In the genomic region with DNA sequence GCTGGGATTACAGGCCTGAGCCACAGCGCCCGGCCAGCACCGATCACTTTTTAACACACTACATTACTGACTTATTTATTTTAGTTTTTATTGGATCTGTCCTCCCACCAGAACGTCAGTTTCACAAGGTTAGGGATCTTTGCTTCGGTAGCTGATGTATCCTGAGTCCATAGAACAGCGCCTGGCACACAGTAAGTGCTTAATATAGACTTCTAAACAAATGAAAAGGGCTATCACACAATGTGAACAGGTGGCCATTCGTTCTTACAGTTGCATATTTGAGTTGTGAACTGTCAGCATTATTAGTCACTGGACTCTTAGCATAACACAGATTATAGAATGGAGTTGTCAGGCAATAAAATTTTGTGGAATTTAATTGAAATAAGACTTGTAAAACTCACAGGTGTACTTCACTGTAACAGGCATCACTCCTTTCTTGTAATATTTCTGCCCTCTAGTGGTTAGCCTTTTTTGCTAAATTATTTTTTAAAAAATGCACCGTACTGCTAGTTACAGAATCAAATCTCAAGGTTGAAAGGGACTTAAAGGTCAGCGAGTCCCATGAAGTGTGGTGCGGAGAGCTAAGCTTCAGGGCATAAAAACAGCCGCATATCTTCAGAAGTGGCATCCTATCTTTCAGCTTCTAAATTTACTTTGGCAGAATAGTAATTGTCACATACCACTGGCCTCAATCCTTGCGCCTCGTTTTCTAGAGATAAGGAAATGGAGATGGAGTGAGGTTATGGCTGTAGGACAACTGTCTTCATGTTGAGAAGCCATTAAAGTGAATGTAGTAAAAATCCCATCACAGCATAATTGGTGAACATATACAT, we compare ENCODE assay signal across 8 cellular contexts. TPM values are rescaled to one million over a fixed set of nuclear protein-coding genes. Genes with fewer than 3 reads are reported as not detected.
DNase-seq lines count a peak whose midpoint lies in the region; ATAC-seq, FAIRE-seq and TF ChIP-seq lines count a peak whose summit lies in the region.

No MANE protein-coding gene starts in this region.

- CTCF ChIA-PET in endothelial cell of umbilical vein (lab: Charles Lee), result interaction anchor here (0.7 to 7.1 kb wide), 10 partner anchors 10 to 432 kb away, joined by 3 to 98 read pairs (median 5); partner anchors contain the start of genes GFOD1 and SIRT5

- BruUV-seq in endothelial cell of umbilical vein (replicated peaks; lab: Mats Ljungman, UMichigan), result no TSS peak

- no peak for ATAC-seq in HG03521 (IDR thresholded peaks at IDR 0.05; ENCODE audit: unreplicated experiment)

- no peak for TF ChIP-seq POLR2A in endothelial cell of umbilical vein (IDR thresholded peaks at IDR 0.05; ENCODE audit: low read depth, low read length)

- peaks cover 29% of the 10 kb centered on the region for H3K4me1 ChIP-seq in endothelial cell of umbilical vein (ENCODE audit: control insufficient read depth, extremely low read depth, insufficient read depth, low read length)
- peaks cover 4% of the 10 kb centered on the region for H3K4me1 ChIP-seq in parathyroid adenoma

- no peaks in the 10 kb centered on the region for H3K36me3 ChIP-seq in endothelial cell of umbilical vein (ENCODE audit: control insufficient read depth in 2 of 2, extremely low read depth in 1 of 2, insufficient read depth in 2 of 2, low read length in 2 of 2)
- no peaks in the 10 kb centered on the region for H3K36me3 ChIP-seq in parathyroid adenoma (ENCODE audit: control insufficient read depth, insufficient read depth, low read length)

- POLR2A ChIA-PET in endothelial cell of umbilical vein (lab: Charles Lee), result no interaction called here

- H3K27me3 ChIP-seq in endothelial cell of umbilical vein (ENCODE audit: control insufficient read depth in 2 of 2, insufficient read depth in 2 of 2, low read length in 2 of 2) (no peaks in the 10 kb centered on the region), parathyroid adenoma (ENCODE audit: control insufficient read depth, insufficient read depth, low read length) (no peaks in the 10 kb centered on the region)

- no peak overlapping the region for H3K27ac ChIP-seq in endothelial cell of umbilical vein (ENCODE audit: insufficient read depth, low read depth, low read length)
- H3K27ac ChIP-seq in parathyroid adenoma, result no peak overlapping the region

- H3K9me3 ChIP-seq in endothelial cell of umbilical vein (replicated peaks; ENCODE audit: control insufficient read depth, insufficient read depth, low read length) (no peaks in the 10 kb centered on the region), parathyroid adenoma (ENCODE audit: control insufficient read depth, low read length) (no peaks in the 10 kb centered on the region)

- H3K9ac ChIP-seq in endothelial cell of umbilical vein (replicated peaks; ENCODE audit: extremely low read depth, insufficient read depth, low read length) (no peak overlapping the region), parathyroid adenoma (no peak overlapping the region)

- DNase-seq in A172 (ENCODE audit: low spot score) (peak; percentile 35), NCI-H82 (lab: John Stamatoyannopoulos, UW) (peak; percentile 50), endothelial cell of umbilical vein (ENCODE audit: low read depth, low spot score) (peak; percentile 57), cerebellar nuclear complex (lab: John Stamatoyannopoulos, UW) (no peak), T-helper 9 cell (no peak)

- intact Hi-C loops in endothelial cell of umbilical vein (cut with micrococcal nuclease), result loop anchor here (1.0 to 5.0 kb wide), 2 partner anchors 420 to 694 kb away; no protein-coding TSS in a partner anchor

- no peak overlapping the region for H3K4me2 ChIP-seq in endothelial cell of umbilical vein (ENCODE audit: insufficient read depth, low read length)
- H3K4me2 ChIP-seq in parathyroid adenoma (ENCODE audit: low read length), result no peak overlapping the region

- H2AFZ ChIP-seq in endothelial cell of umbilical vein (ENCODE audit: low read depth, low read length) (no peak overlapping the region), parathyroid adenoma (peak overlapping the region; percentile 59)

- TF ChIP-seq CTCF in GM12875 (IDR thresholded peaks at IDR 0.05; ENCODE audit: borderline replicate concordance, insufficient read depth, low read depth, low read length) (peak; percentile 30; the same call in 1 of the 2 replicates), endothelial cell of umbilical vein (IDR thresholded peaks at IDR 0.05; ENCODE audit: extremely low read depth in 1 of 2, insufficient read depth in 1 of 2, low read depth in 1 of 2, low read length in 2 of 2) (peak; percentile 39 to 42), parathyroid adenoma (IDR thresholded peaks at IDR 0.05) (peak; percentile 69)

- H3K79me2 ChIP-seq in endothelial cell of umbilical vein (ENCODE audit: control insufficient read depth, insufficient read depth, low read length), result no peaks in the 10 kb centered on the region
- no peaks in the 10 kb centered on the region for H3K79me2 ChIP-seq in parathyroid adenoma

- dilution Hi-C loops in endothelial cell of umbilical vein (cut with MboI; ENCODE audit: extremely low pct_ligation_motif_present, low sequenced_read_pairs), result loop anchor here (25.0 kb wide), 1 partner anchor 231 kb away; the partner anchor contains the start of gene SIRT5

- FAIRE-seq in endothelial cell of umbilical vein (lab: Jason Lieb, UNC), result no peak

- H3K9me1 ChIP-seq in endothelial cell of umbilical vein (replicated peaks; ENCODE audit: control insufficient read depth, extremely low read depth, insufficient read depth, low read length), result no peaks in the 10 kb centered on the region

- no peaks in the 10 kb centered on the region for H4K20me1 ChIP-seq in endothelial cell of umbilical vein (replicated peaks; ENCODE audit: control insufficient read depth, extremely low read depth, insufficient read depth, low read length)

- H3K4me3 ChIP-seq in GM12875 (ENCODE audit: low read depth, low read length), result no peak overlapping the region
- H3K4me3 ChIP-seq in endothelial cell of umbilical vein (replicated peaks in 1 of 3; ENCODE audit: insufficient read depth in 1 of 3, low read depth in 1 of 3, low read length in 3 of 3), result no peak overlapping the region
- H3K4me3 ChIP-seq in parathyroid adenoma (ENCODE audit: low read depth, low read length), result no peak overlapping the region

TF ChIP-seq in endothelial cell of umbilical vein, 7 proteins besides CTCF, POLR2A, EP300 and RAD21:
- no peak for TF ChIP-seq POLR2AphosphoS5 (IDR thresholded peaks at IDR 0.05; ENCODE audit: insufficient read depth, low read depth, low read length)
- TF ChIP-seq FOS (IDR thresholded peaks at IDR 0.05; ENCODE audit: borderline replicate concordance, insufficient read depth, low read length), result no peak
- TF ChIP-seq, protein P1, sequence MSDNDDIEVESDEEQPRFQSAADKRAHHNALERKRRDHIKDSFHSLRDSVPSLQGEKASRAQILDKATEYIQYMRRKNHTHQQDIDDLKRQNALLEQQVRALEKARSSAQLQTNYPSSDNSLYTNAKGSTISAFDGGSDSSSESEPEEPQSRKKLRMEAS (IDR thresholded peaks at IDR 0.05; ENCODE audit: insufficient read depth, insufficient read length), result no peak
- TF ChIP-seq GATA2 (IDR thresholded peaks at IDR 0.05; ENCODE audit: insufficient read depth, insufficient read length, low read depth, low read length), result no peak

RNA-seq across cellular contexts. Expression of gene TBC1D7, which starts 3.4 kb away (rescaled TPM):
- total RNA-seq in A172 (2014; rRNA removed; shearing (Covaris generic)), result 29.7 and 52.5 TPM in 2 replicates
- total RNA-seq in endothelial cell of umbilical vein, result 26.6 and 28.1 TPM in 2 replicates
- 22.5 and 26.6 TPM in 2 replicates for polyA plus RNA-seq in endothelial cell of umbilical vein
- 35.1 and 38.6 TPM in 2 replicates for polyA plus RNA-seq in endothelial cell of umbilical vein (2011; cell fraction: cytosol; rRNA removed)
- polyA plus RNA-seq in endothelial cell of umbilical vein (2011; cell fraction: nucleus; rRNA removed), result 33.5 and 40.5 TPM in 2 replicates
- polyA plus RNA-seq in endothelial cell of umbilical vein (2012), result 27.8 and 30.5 TPM in 2 replicates
- 45.1 and 63.4 TPM in 2 replicates for polyA minus RNA-seq in endothelial cell of umbilical vein
- 9.8 TPM for polyA minus RNA-seq in endothelial cell of umbilical vein (2011; cell fraction: cytosol; rRNA and poly(A)+ RNA removed)
- polyA minus RNA-seq in endothelial cell of umbilical vein (2011; cell fraction: nucleus; rRNA and poly(A)+ RNA removed), result 34.9 and 50.3 TPM in 2 replicates

Comparison
In these comparisons a context has a peak if more than half of its experiments do, and no peak if none do; other contexts are left out.
1. DNase-seq: peak in A172 (single experiment), NCI-H82 (single experiment) and endothelial cell of umbilical vein (single experiment); none in cerebellar nuclear complex (0 of 2) and T-helper 9 cell (single experiment).
2. Peak in every context shown above with its lines, with median percentiles within 50 percentile points of each other: CTCF ChIP-seq.